Comparison of ENCODE assay signal across 15 cellular contexts in genomic region chr5:143006511-143006910, GRCh38.
DNase-seq lines count a peak whose midpoint lies in the region; ATAC-seq, FAIRE-seq and TF ChIP-seq lines count a peak whose summit lies in the region.
"Had no signal": no experiment of that assay in that cellular context is flagged by ENCODE, and none has a peak within 500 bp of the region (broad histone marks: within the 10 kb centered on the region; RNA-seq: fewer than 3 reads in every experiment).

No MANE protein-coding gene starts in this region.

- H3K4me1 ChIP-seq in KMS-11 (ENCODE audit: low read depth, poor library complexity, severe bottlenecking) = peaks cover 94% of the 10 kb centered on the region
- H3K4me1 ChIP-seq in astrocyte (ENCODE audit: insufficient read depth, low read length) = peaks cover 22% of the 10 kb centered on the region
- H3K4me1 ChIP-seq in right cardiac atrium (ENCODE audit: control insufficient read depth, insufficient read depth, low read length) = peaks cover 34% of the 10 kb centered on the region
- H3K4me1 ChIP-seq in subcutaneous abdominal adipose tissue (ENCODE audit: control insufficient read depth in 5 of 5, insufficient read depth in 5 of 5, low read length in 5 of 5) = peaks cover 14 to 70% (median 60%) of the 10 kb centered on the region in 5 donors

- H3K9ac ChIP-seq in KMS-11 (no peak overlapping the region), astrocyte (ENCODE audit: low read length) (no peak overlapping the region), subcutaneous abdominal adipose tissue (ENCODE audit: low read length in 5 of 5) (no peak overlapping the region)
- H3K9ac ChIP-seq: parathyroid adenoma had no signal

- TF ChIP-seq CTCF in KMS-11 (conservative IDR thresholded peaks at IDR 0.05; ENCODE audit: low read depth, low read length) = no peak
- no peak for TF ChIP-seq CTCF in astrocyte (IDR thresholded peaks at IDR 0.05; ENCODE audit: insufficient read depth, low read depth, low read length)

- ATAC-seq in right cardiac atrium (peak in 1 of 2 donors; percentile 29), GM21576 (IDR thresholded peaks at IDR 0.05; ENCODE audit: unreplicated experiment) (no peak), HG02973 (IDR thresholded peaks at IDR 0.05; ENCODE audit: unreplicated experiment) (no peak)

- H3K79me2 ChIP-seq in KMS-11 (ENCODE audit: insufficient read depth, low read depth) = no peaks in the 10 kb centered on the region
- no peaks in the 10 kb centered on the region for H3K79me2 ChIP-seq in astrocyte (ENCODE audit: insufficient read depth, low read length)
- H3K79me2 ChIP-seq: parathyroid adenoma had no signal

- intact Hi-C loops in right cardiac atrium (cut with DNase I) = loop anchor here in 2 of 4 donors (5.0 to 10.0 kb wide), 3 partner anchors 396 to 818 kb away; partner anchors contain the start of gene NR3C1 (in 2 of the 2)

- H2AFZ ChIP-seq in KMS-11 (ENCODE audit: low read depth) (no peak overlapping the region), astrocyte (ENCODE audit: low read depth, low read length) (no peak overlapping the region)
- H2AFZ ChIP-seq: parathyroid adenoma had no signal

- peaks cover 56% of the 10 kb centered on the region for H3K4me1 Mint-ChIP-seq in astrocyte (ENCODE audit: low read depth, unreplicated experiment)

- no peak for FAIRE-seq in astrocyte (lab: Jason Lieb, UNC)
- FAIRE-seq: RCC 7860 had no signal

- H3K4me3 ChIP-seq in KMS-11 (IDR thresholded peaks at IDR 0.05; ENCODE audit: insufficient read depth, low read depth, low read length) = no peak overlapping the region
- H3K4me3 ChIP-seq in astrocyte (ENCODE audit: insufficient read depth, low read depth, low read length) = no peak overlapping the region
- no peak overlapping the region for H3K4me3 ChIP-seq in right cardiac atrium (ENCODE audit: low read length)
- no peak overlapping the region for H3K4me3 ChIP-seq in subcutaneous abdominal adipose tissue (ENCODE audit: low read depth in 1 of 5, low read length in 5 of 5)

- no peaks in the 10 kb centered on the region for H3K9me3 Mint-ChIP-seq in astrocyte (ENCODE audit: unreplicated experiment)
- H3K9me3 Mint-ChIP-seq: CD4-positive, alpha-beta T cell had no signal

- no peaks in the 10 kb centered on the region for H4K20me1 ChIP-seq in KMS-11 (ENCODE audit: insufficient read depth)
- H4K20me1 ChIP-seq in astrocyte (ENCODE audit: insufficient read depth, low read length) = no peaks in the 10 kb centered on the region

- H3K4me3 Mint-ChIP-seq in astrocyte (ENCODE audit: unreplicated experiment) = no peak overlapping the region
- H3K4me3 Mint-ChIP-seq: CD4-positive, alpha-beta T cell had no signal

- H3K27ac ChIP-seq in KMS-11 (no peak overlapping the region), astrocyte (ENCODE audit: low read depth, low read length) (no peak overlapping the region), right cardiac atrium (ENCODE audit: low read length) (peak overlapping the region; percentile 72), subcutaneous abdominal adipose tissue (ENCODE audit: low read depth, low read length) (peak overlapping the region; percentile 75)
- H3K27ac ChIP-seq: parathyroid adenoma had no signal

- H3K4me2 ChIP-seq in KMS-11 (peak overlapping the region; percentile 9; the same call in 1 of the 2 replicates), astrocyte (ENCODE audit: low read length) (no peak overlapping the region)

- H3K27me3 ChIP-seq in KMS-11 (ENCODE audit: insufficient read depth, low read depth) (no peaks in the 10 kb centered on the region), astrocyte (ENCODE audit: insufficient read depth, low read length) (no peaks in the 10 kb centered on the region), right cardiac atrium (ENCODE audit: control insufficient read depth, insufficient read depth) (no peaks in the 10 kb centered on the region), subcutaneous abdominal adipose tissue (ENCODE audit: control insufficient read depth in 5 of 5, insufficient read depth in 4 of 5, low read length in 5 of 5) (peaks cover 0 to 3% (median 0%) of the 10 kb centered on the region in 5 donors)

- H3K9me3 ChIP-seq in astrocyte (ENCODE audit: insufficient read depth, low read depth, low read length) (no peaks in the 10 kb centered on the region), right cardiac atrium (ENCODE audit: control insufficient read depth, low read length) (no peaks in the 10 kb centered on the region), subcutaneous abdominal adipose tissue (ENCODE audit: control insufficient read depth in 5 of 5, low read length in 5 of 5) (no peaks in the 10 kb centered on the region)

- peak overlapping the region; percentile 59 for H3K27ac Mint-ChIP-seq in astrocyte (ENCODE audit: unreplicated experiment)

- no peaks in the 10 kb centered on the region for H3K27me3 Mint-ChIP-seq in astrocyte (ENCODE audit: low read depth, unreplicated experiment)
- H3K27me3 Mint-ChIP-seq: CD4-positive, alpha-beta T cell had no signal

- H3K36me3 ChIP-seq in KMS-11 (ENCODE audit: insufficient read depth) (no peaks in the 10 kb centered on the region), astrocyte (ENCODE audit: insufficient read depth, low read length) (no peaks in the 10 kb centered on the region), subcutaneous abdominal adipose tissue (ENCODE audit: control insufficient read depth in 5 of 5, insufficient read depth in 5 of 5, low read length in 5 of 5) (no peaks in the 10 kb centered on the region)

- DNase-seq in astrocyte (ENCODE audit: low read depth) = no peak
- DNase-seq in right cardiac atrium = peak in 1 of 3 donors; percentile 50
- DNase-seq in NCI-H748 (lab: John Stamatoyannopoulos, UW; ENCODE audit: unreplicated experiment) = no peak
- DNase-seq: activated CD4-positive, CD25-positive, alpha-beta regulatory T cell treated with anti-CD3 and anti-CD28 coated beads, Interleukin-2, amount 50 U/mL, for 72 hours; CD4-positive, alpha-beta T cell; dermis blood vessel endothelial cell; KG1; NCI-H524; stimulated activated CD4-positive, alpha-beta T cell treated with anti-CD3 and anti-CD28 coated beads, Interleukin-15, amount 100 ng/mL, for 24 hours had no signal

- no peaks in the 10 kb centered on the region for H3K36me3 Mint-ChIP-seq in astrocyte (ENCODE audit: low read depth, unreplicated experiment)

Comparison
In these comparisons a context has a peak if more than half of its experiments do, and no peak if none do; other contexts are left out.
1. H3K27ac ChIP-seq: peak in right cardiac atrium (single experiment) and subcutaneous abdominal adipose tissue (single experiment); none in KMS-11 (single experiment) and astrocyte (single experiment).